In the genomic region with DNA sequence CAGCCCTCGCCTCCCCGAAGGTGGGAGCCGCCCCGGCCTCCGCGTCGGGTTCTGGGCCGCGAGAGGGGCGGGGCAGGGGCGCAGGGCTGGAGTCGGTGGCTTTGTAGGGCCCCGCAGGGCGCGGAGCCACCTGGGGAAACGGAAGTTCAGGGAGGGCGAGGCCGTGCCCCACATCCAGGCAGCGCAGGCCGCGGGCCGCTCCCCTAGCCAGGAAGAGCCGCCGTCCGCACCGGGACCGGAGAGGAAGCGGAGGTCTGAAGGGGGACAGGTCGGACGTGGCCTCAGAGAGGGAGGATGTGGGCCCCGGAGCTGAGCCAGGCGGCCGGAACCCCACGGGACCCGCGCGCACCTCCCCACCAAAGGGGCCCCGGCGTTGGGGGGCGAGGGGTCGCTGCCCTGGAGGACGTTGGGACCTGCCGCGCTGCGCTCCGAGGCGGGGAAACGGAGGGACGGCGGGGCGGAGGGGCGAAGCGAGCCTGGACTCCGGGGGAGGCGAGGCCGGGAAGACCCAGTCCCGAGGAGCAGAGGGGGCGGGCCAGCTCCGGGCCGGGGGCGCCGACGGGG, we compare ENCODE assay signal across 8 cellular contexts. TPM values are rescaled to one million over a fixed set of nuclear protein-coding genes. Genes with fewer than 3 reads are reported as not detected.
DNase-seq lines count a peak whose midpoint lies in the region; ATAC-seq lines count a peak whose summit lies in the region.

No MANE protein-coding gene starts in this region.

- H3K27me3 ChIP-seq in iPS-18a (ENCODE audit: control insufficient read depth, insufficient read depth, low read length): peaks cover 73% of the 10 kb centered on the region

- ATAC-seq in GM19467 (IDR thresholded peaks at IDR 0.05; ENCODE audit: unreplicated experiment): peak; percentile 18
- no peak for ATAC-seq in GM19452 (IDR thresholded peaks at IDR 0.05; ENCODE audit: unreplicated experiment)

- H3K27ac ChIP-seq in adipose tissue (ENCODE audit: low read depth, low read length) (peak overlapping the region; percentile 55), iPS-18a (ENCODE audit: low read length) (no peak overlapping the region)

- 13 to 23% (median 15%) methylated on average over 55 to 63 of the region's 63 CpGs for WGBS in adipose tissue, 3 donors

- in situ Hi-C loops in ACHN (cut with HindIII; ENCODE audit: low pct_ligation_motif_present, low pct_unique_long_range_greater_than_20kb, low sequenced_read_pairs): no loop called here

- H3K4me1 ChIP-seq in iPS-18a (ENCODE audit: control insufficient read depth, low read depth, low read length): peaks cover 4% of the 10 kb centered on the region

- no peak overlapping the region for H3K9ac ChIP-seq in iPS-18a (ENCODE audit: low read length)

- H3K4me3 ChIP-seq in iPS-18a (ENCODE audit: low read length): peak overlapping the region; percentile 6

- no peaks in the 10 kb centered on the region for H3K36me3 ChIP-seq in iPS-18a (ENCODE audit: control insufficient read depth, low read depth, low read length)

- DNase-seq in AML-193 (lab: John Stamatoyannopoulos, UW) (peak; percentile 68 to 71), NOMO-1 treated with DMSO at 0.1 percent for 48 hours (lab: John Stamatoyannopoulos, UW; ENCODE audit: unreplicated experiment) (peak; percentile 55), ACHN (no peak)
- DNase-seq in stimulated activated CD8-positive, alpha-beta memory T cell treated with anti-CD3 and anti-CD28 coated beads, Interleukin-4, amount 100 ng/mL, for 48 hours: peak; percentile 73

- H3K9me3 ChIP-seq in iPS-18a (ENCODE audit: control insufficient read depth, low read depth, low read length): no peaks in the 10 kb centered on the region

RNA-seq across cellular contexts. Expression of a gene that starts 0.5 kb away (rescaled TPM):
- 10 to 100 TPM in 2 of 3 donors, 1 to 10 TPM in 1; 6.5 to 36.7 (median 16.5) TPM for polyA plus RNA-seq in adipose tissue

RNA-seq across cellular contexts. Expression of a gene that starts 15.7 kb away (rescaled TPM):
- polyA plus RNA-seq in adipose tissue: 10 to 100 TPM; 22.7 to 23.7 (median 22.9) TPM

RNA-seq across cellular contexts. Expression of a gene that starts 45.1 kb away (rescaled TPM):
- polyA plus RNA-seq in adipose tissue: 100 to 1,000 TPM in 1 of 3 donors, 10 to 100 TPM in 2; 69.1 to 113 (median 90.8) TPM
